14 cellular contexts compared by ENCODE assay signal in genomic region chr3:81920805-81921204, GRCh38.
DNase-seq lines count a peak whose midpoint lies in the region; ATAC-seq and TF ChIP-seq lines count a peak whose summit lies in the region.
"Had no signal": no experiment of that assay in that cellular context is flagged by ENCODE, and none has a peak within 500 bp of the region (broad histone marks: within the 10 kb centered on the region; RNA-seq: fewer than 3 reads in every experiment).

No MANE protein-coding gene starts in this region.

- H3K9me3 Mint-ChIP-seq in brain (peaks cover 0 to 8% (median 0%) of the 10 kb centered on the region in 5 experiments), nephron (no peaks in the 10 kb centered on the region)
- H3K9me3 Mint-ChIP-seq: CD8-positive, alpha-beta T cell had no signal

- TF ChIP-seq CTCF in brain (conservative IDR thresholded peaks at IDR 0.05) (no peak), nephron (IDR thresholded peaks at IDR 0.05; ENCODE audit: unreplicated experiment in 3 of 3) (no peak)

- ATAC-seq in HG03442 (IDR thresholded peaks at IDR 0.05; ENCODE audit: unreplicated experiment) = no peak
- ATAC-seq: CD8-positive, alpha-beta T cell; Right ventricle myocardium inferior had no signal

- H3K36me3 Mint-ChIP-seq in brain (no peaks in the 10 kb centered on the region), nephron (ENCODE audit: low read depth) (no peaks in the 10 kb centered on the region)
- H3K36me3 Mint-ChIP-seq: CD8-positive, alpha-beta T cell had no signal

- H3K4me1 Mint-ChIP-seq in brain = peaks cover 40% of the 10 kb centered on the region
- H3K4me1 Mint-ChIP-seq in nephron = peaks cover 21% of the 10 kb centered on the region

- DNase-seq in DMS153 (lab: John Stamatoyannopoulos, UW) (peak; percentile 24), NCI-H1694 treated with DMSO at 0.1 percent for 48 hours (lab: John Stamatoyannopoulos, UW) (peak; percentile 29), NOMO-1 treated with DMSO at 0.1 percent for 48 hours (lab: John Stamatoyannopoulos, UW; ENCODE audit: unreplicated experiment) (no peak), DMS53 (lab: John Stamatoyannopoulos, UW) (no peak)
- DNase-seq: activated CD4-positive, alpha-beta T cell treated with anti-CD3 and anti-CD28 coated beads, Interleukin-2, amount 50 U/mL, for 4 hours; caudate nucleus; CD8-positive, alpha-beta T cell; KG1; NCI-H446 treated with DMSO at 0.1 percent for 48 hours; stimulated activated CD4-positive, alpha-beta T cell treated with anti-CD3 and anti-CD28 coated beads, Interleukin-12 subunit alpha, Interleukin-12 subunit beta, amount 100 ng/mL, for 4 hours had no signal

- H3K4me3 Mint-ChIP-seq in brain (no peak overlapping the region), nephron (peak overlapping the region in 1 of 3 experiments; percentile 4)
- H3K4me3 Mint-ChIP-seq: CD8-positive, alpha-beta T cell had no signal

- H3K27ac Mint-ChIP-seq in brain (peak overlapping the region in 3 of 5 experiments; percentile 27 to 77 (median 54)), nephron (peak overlapping the region; percentile 55 to 63 (median 62))
- H3K27ac Mint-ChIP-seq: CD8-positive, alpha-beta T cell had no signal

- H3K27me3 Mint-ChIP-seq in brain (no peaks in the 10 kb centered on the region), nephron (ENCODE audit: low read depth) (no peaks in the 10 kb centered on the region)

Comparison
In these comparisons a context has a peak if more than half of its experiments do, and no peak if none do; other contexts are left out.
1. DNase-seq: peak in DMS153 (single experiment) and NCI-H1694 treated with DMSO at 0.1 percent for 48 hours (single experiment); none in NOMO-1 treated with DMSO at 0.1 percent for 48 hours (single experiment) and DMS53 (single experiment).